Comparison of ENCODE assay signal across 1 cellular context in the genomic region with DNA sequence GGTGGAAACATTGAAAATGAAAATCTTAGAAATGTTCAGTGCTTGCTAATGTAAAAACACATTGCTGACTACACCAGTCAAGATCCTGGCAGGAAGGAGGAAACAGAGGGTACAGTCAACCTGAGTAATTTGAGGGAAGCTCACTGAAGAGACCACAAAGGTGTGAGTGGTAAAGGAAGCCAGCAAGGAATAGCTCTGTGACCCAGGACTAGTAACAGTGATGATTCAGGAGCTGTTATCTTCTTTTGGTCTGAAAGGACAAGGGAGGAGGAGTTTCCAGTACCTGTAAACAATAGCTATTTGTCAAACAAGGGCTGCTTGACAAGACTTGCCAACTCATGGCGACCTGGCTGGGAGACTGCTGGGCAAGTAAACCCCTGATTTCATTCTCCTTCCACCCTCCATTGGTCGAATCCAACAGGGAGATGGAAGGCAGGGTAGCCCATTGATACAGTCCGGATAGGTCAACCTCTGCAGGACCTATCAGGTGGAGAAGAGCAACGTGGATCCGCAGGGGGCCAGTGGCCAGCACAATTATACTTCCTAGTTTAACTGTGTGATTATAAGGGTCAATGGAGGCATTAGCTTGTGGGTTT.
TF ChIP-seq lines count a peak whose summit lies in the region.

No MANE protein-coding gene starts in this region.

TF ChIP-seq in IMR-90, 13 proteins besides CTCF, POLR2A, EP300 and RAD21:
- TF ChIP-seq NFE2L2 (IDR thresholded peaks at IDR 0.05; ENCODE audit: low read depth, low read length), result no peak
- TF ChIP-seq SMC3 (IDR thresholded peaks at IDR 0.05; ENCODE audit: low read depth, low read length), result no peak
- TF ChIP-seq RCOR1 (IDR thresholded peaks at IDR 0.05; ENCODE audit: insufficient replicate concordance, low read length), result no peak
- TF ChIP-seq CEBPB (IDR thresholded peaks at IDR 0.05; ENCODE audit: low read depth, low read length), result no peak
- TF ChIP-seq FOS (IDR thresholded peaks at IDR 0.05; ENCODE audit: low read depth, low read length), result no peak
- no peak for TF ChIP-seq CHD1 (IDR thresholded peaks at IDR 0.05; ENCODE audit: low read depth, low read length)
- TF ChIP-seq MAZ (IDR thresholded peaks at IDR 0.05; ENCODE audit: borderline replicate concordance, low read depth, low read length), result no peak
- TF ChIP-seq BHLHE40 (IDR thresholded peaks at IDR 0.05; ENCODE audit: low read depth, low read length), result no peak
- TF ChIP-seq, protein P1, sequence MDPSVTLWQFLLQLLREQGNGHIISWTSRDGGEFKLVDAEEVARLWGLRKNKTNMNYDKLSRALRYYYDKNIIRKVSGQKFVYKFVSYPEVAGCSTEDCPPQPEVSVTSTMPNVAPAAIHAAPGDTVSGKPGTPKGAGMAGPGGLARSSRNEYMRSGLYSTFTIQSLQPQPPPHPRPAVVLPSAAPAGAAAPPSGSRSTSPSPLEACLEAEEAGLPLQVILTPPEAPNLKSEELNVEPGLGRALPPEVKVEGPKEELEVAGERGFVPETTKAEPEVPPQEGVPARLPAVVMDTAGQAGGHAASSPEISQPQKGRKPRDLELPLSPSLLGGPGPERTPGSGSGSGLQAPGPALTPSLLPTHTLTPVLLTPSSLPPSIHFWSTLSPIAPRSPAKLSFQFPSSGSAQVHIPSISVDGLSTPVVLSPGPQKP (IDR thresholded peaks at IDR 0.05; ENCODE audit: borderline replicate concordance, low read depth, low read length), result no peak
- TF ChIP-seq, protein P2, sequence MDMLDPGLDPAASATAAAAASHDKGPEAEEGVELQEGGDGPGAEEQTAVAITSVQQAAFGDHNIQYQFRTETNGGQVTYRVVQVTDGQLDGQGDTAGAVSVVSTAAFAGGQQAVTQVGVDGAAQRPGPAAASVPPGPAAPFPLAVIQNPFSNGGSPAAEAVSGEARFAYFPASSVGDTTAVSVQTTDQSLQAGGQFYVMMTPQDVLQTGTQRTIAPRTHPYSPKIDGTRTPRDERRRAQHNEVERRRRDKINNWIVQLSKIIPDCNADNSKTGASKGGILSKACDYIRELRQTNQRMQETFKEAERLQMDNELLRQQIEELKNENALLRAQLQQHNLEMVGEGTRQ (IDR thresholded peaks at IDR 0.05; ENCODE audit: low read depth, low read length), result no peak
TF ChIP-seq in IMR-90: peak in this region for 0.
